In genomic region chrX:7110821-7111276, GRCh38 we compare ENCODE assay signal across 1 cellular context.
TF ChIP-seq lines count a peak whose summit lies in the region.

No MANE protein-coding gene starts in this region.

TF ChIP-seq in GM12878, 131 proteins besides CTCF, POLR2A, EP300 and RAD21 (continued from another document and continues in another):
- TF ChIP-seq, protein P1, sequence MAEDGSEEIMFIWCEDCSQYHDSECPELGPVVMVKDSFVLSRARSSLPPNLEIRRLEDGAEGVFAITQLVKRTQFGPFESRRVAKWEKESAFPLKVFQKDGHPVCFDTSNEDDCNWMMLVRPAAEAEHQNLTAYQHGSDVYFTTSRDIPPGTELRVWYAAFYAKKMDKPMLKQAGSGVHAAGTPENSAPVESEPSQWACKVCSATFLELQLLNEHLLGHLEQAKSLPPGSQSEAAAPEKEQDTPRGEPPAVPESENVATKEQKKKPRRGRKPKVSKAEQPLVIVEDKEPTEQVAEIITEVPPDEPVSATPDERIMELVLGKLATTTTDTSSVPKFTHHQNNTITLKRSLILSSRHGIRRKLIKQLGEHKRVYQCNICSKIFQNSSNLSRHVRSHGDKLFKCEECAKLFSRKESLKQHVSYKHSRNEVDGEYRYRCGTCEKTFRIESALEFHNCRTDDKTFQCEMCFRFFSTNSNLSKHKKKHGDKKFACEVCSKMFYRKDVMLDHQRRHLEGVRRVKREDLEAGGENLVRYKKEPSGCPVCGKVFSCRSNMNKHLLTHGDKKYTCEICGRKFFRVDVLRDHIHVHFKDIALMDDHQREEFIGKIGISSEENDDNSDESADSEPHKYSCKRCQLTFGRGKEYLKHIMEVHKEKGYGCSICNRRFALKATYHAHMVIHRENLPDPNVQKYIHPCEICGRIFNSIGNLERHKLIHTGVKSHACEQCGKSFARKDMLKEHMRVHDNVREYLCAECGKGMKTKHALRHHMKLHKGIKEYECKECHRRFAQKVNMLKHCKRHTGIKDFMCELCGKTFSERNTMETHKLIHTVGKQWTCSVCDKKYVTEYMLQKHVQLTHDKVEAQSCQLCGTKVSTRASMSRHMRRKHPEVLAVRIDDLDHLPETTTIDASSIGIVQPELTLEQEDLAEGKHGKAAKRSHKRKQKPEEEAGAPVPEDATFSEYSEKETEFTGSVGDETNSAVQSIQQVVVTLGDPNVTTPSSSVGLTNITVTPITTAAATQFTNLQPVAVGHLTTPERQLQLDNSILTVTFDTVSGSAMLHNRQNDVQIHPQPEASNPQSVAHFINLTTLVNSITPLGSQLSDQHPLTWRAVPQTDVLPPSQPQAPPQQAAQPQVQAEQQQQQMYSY (CRISPR knock-in tag; IDR thresholded peaks at IDR 0.05): peak; percentile 72; the same call in 1 of the 2 replicates
- TF ChIP-seq HDGF (IDR thresholded peaks at IDR 0.05) (peak; percentile 83), KAT2A (conservative IDR thresholded peaks at IDR 0.05; ENCODE audit: control insufficient read depth, low read depth, low read length) (no peak), ZNF622 (IDR thresholded peaks at IDR 0.05) (no peak), TCF12 (IDR thresholded peaks at IDR 0.05; ENCODE audit: low read depth, low read length) (peak; percentile 77; the same call in 1 of the 2 replicates), PAX5 (IDR thresholded peaks at IDR 0.05; ENCODE audit: borderline replicate concordance, low read depth, low read length) (peak; percentile 49; the same call in 1 of the 2 replicates), BHLHE40 (IDR thresholded peaks at IDR 0.05; ENCODE audit: borderline replicate concordance in 1 of 2, low read depth in 2 of 2, low read length in 1 of 2) (peak; percentile 42 to 67; a peak in 1 of 4 replicates), PML (IDR thresholded peaks at IDR 0.05; ENCODE audit: low read length) (no peak), BRCA1 (IDR thresholded peaks at IDR 0.05; ENCODE audit: low read depth, low read length) (peak; percentile 54; the same call in 1 of the 2 replicates), FOXM1 (IDR thresholded peaks at IDR 0.05; ENCODE audit: low read depth, low read length) (no peak), NFYA (IDR thresholded peaks at IDR 0.05; ENCODE audit: borderline replicate concordance, low read depth, low read length) (no peak), ATF2 (IDR thresholded peaks at IDR 0.05; ENCODE audit: low read length) (no peak), TARDBP (IDR thresholded peaks at IDR 0.05; ENCODE audit: borderline replicate concordance) (no peak), MEF2B (IDR thresholded peaks at IDR 0.05; ENCODE audit: partially characterized antibody, poor library complexity, severe bottlenecking) (peak; percentile 87), RCOR1 (conservative IDR thresholded peaks at IDR 0.05; ENCODE audit: low read depth, low read length) (no peak), SMARCA5 (IDR thresholded peaks at IDR 0.05) (no peak), ESRRA (IDR thresholded peaks at IDR 0.05; ENCODE audit: low read length) (no peak), JUND (IDR thresholded peaks at IDR 0.05; ENCODE audit: low read depth, low read length) (no peak), STAT1 (conservative IDR thresholded peaks at IDR 0.05) (peak; percentile 82; the same call in 1 of the 2 replicates), SUPT20H (IDR thresholded peaks at IDR 0.05; ENCODE audit: borderline replicate concordance, control insufficient read depth, low read depth, low read length) (no peak), BCLAF1 (IDR thresholded peaks at IDR 0.05) (no peak), TBL1XR1 (IDR thresholded peaks at IDR 0.05; ENCODE audit: low read depth, low read length) (no peak), EGR1 (IDR thresholded peaks at IDR 0.05; ENCODE audit: borderline replicate concordance in 1 of 2, low read depth in 2 of 2, low read length in 2 of 2) (no peak), SMC3 (IDR thresholded peaks at IDR 0.05; ENCODE audit: borderline replicate concordance, low read length) (no peak; the same call in 1 of the 2 replicates), IKZF2 (IDR thresholded peaks at IDR 0.05) (peak; percentile 90 to 91), SMAD1 (IDR thresholded peaks at IDR 0.05; ENCODE audit: low read depth, partially characterized antibody) (peak; percentile 90), MEF2A (IDR thresholded peaks at IDR 0.05; ENCODE audit: insufficient read depth, low read depth, low read length) (0 out of 2 replicates have a peak, but pooled peaks have one; percentile 22)
- TF ChIP-seq, protein P2, sequence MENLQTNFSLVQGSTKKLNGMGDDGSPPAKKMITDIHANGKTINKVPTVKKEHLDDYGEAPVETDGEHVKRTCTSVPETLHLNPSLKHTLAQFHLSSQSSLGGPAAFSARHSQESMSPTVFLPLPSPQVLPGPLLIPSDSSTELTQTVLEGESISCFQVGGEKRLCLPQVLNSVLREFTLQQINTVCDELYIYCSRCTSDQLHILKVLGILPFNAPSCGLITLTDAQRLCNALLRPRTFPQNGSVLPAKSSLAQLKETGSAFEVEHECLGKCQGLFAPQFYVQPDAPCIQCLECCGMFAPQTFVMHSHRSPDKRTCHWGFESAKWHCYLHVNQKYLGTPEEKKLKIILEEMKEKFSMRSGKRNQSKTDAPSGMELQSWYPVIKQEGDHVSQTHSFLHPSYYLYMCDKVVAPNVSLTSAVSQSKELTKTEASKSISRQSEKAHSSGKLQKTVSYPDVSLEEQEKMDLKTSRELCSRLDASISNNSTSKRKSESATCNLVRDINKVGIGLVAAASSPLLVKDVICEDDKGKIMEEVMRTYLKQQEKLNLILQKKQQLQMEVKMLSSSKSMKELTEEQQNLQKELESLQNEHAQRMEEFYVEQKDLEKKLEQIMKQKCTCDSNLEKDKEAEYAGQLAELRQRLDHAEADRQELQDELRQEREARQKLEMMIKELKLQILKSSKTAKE (IDR thresholded peaks at IDR 0.05; ENCODE audit: low read depth, poor library complexity, severe bottlenecking): peak; percentile 65
- TF ChIP-seq, protein P3, sequence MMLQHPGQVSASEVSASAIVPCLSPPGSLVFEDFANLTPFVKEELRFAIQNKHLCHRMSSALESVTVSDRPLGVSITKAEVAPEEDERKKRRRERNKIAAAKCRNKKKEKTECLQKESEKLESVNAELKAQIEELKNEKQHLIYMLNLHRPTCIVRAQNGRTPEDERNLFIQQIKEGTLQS (IDR thresholded peaks at IDR 0.05; ENCODE audit: borderline replicate concordance, extremely low read depth, low read depth, low read length): no peak
- TF ChIP-seq, protein P4, sequence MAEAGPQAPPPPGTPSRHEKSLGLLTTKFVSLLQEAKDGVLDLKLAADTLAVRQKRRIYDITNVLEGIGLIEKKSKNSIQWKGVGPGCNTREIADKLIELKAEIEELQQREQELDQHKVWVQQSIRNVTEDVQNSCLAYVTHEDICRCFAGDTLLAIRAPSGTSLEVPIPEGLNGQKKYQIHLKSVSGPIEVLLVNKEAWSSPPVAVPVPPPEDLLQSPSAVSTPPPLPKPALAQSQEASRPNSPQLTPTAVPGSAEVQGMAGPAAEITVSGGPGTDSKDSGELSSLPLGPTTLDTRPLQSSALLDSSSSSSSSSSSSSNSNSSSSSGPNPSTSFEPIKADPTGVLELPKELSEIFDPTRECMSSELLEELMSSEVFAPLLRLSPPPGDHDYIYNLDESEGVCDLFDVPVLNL (IDR thresholded peaks at IDR 0.05; ENCODE audit: low read depth, low read length): no peak
- TF ChIP-seq, protein P5, sequence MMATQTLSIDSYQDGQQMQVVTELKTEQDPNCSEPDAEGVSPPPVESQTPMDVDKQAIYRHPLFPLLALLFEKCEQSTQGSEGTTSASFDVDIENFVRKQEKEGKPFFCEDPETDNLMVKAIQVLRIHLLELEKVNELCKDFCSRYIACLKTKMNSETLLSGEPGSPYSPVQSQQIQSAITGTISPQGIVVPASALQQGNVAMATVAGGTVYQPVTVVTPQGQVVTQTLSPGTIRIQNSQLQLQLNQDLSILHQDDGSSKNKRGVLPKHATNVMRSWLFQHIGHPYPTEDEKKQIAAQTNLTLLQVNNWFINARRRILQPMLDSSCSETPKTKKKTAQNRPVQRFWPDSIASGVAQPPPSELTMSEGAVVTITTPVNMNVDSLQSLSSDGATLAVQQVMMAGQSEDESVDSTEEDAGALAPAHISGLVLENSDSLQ (IDR thresholded peaks at IDR 0.05): peak; percentile 58
- TF ChIP-seq, protein P6, sequence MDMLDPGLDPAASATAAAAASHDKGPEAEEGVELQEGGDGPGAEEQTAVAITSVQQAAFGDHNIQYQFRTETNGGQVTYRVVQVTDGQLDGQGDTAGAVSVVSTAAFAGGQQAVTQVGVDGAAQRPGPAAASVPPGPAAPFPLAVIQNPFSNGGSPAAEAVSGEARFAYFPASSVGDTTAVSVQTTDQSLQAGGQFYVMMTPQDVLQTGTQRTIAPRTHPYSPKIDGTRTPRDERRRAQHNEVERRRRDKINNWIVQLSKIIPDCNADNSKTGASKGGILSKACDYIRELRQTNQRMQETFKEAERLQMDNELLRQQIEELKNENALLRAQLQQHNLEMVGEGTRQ (IDR thresholded peaks at IDR 0.05; ENCODE audit: borderline replicate concordance, low read depth, low read length): no peak
- TF ChIP-seq, protein P7, sequence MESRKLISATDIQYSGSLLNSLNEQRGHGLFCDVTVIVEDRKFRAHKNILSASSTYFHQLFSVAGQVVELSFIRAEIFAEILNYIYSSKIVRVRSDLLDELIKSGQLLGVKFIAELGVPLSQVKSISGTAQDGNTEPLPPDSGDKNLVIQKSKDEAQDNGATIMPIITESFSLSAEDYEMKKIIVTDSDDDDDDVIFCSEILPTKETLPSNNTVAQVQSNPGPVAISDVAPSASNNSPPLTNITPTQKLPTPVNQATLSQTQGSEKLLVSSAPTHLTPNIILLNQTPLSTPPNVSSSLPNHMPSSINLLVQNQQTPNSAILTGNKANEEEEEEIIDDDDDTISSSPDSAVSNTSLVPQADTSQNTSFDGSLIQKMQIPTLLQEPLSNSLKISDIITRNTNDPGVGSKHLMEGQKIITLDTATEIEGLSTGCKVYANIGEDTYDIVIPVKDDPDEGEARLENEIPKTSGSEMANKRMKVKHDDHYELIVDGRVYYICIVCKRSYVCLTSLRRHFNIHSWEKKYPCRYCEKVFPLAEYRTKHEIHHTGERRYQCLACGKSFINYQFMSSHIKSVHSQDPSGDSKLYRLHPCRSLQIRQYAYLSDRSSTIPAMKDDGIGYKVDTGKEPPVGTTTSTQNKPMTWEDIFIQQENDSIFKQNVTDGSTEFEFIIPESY (IDR thresholded peaks at IDR 0.05): no peak
- TF ChIP-seq, protein P8, sequence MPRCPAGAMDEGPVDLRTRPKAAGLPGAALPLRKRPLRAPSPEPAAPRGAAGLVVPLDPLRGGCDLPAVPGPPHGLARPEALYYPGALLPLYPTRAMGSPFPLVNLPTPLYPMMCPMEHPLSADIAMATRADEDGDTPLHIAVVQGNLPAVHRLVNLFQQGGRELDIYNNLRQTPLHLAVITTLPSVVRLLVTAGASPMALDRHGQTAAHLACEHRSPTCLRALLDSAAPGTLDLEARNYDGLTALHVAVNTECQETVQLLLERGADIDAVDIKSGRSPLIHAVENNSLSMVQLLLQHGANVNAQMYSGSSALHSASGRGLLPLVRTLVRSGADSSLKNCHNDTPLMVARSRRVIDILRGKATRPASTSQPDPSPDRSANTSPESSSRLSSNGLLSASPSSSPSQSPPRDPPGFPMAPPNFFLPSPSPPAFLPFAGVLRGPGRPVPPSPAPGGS (IDR thresholded peaks at IDR 0.05; ENCODE audit: borderline replicate concordance, insufficient read depth, low read depth, low read length, poor library complexity, severe bottlenecking): no peak
- TF ChIP-seq, protein P9, sequence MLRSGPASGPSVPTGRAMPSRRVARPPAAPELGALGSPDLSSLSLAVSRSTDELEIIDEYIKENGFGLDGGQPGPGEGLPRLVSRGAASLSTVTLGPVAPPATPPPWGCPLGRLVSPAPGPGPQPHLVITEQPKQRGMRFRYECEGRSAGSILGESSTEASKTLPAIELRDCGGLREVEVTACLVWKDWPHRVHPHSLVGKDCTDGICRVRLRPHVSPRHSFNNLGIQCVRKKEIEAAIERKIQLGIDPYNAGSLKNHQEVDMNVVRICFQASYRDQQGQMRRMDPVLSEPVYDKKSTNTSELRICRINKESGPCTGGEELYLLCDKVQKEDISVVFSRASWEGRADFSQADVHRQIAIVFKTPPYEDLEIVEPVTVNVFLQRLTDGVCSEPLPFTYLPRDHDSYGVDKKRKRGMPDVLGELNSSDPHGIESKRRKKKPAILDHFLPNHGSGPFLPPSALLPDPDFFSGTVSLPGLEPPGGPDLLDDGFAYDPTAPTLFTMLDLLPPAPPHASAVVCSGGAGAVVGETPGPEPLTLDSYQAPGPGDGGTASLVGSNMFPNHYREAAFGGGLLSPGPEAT (IDR thresholded peaks at IDR 0.05; ENCODE audit: low read depth): peak; percentile 71
